Comparison of ENCODE assay signal across 2 cellular contexts in the genomic region with DNA sequence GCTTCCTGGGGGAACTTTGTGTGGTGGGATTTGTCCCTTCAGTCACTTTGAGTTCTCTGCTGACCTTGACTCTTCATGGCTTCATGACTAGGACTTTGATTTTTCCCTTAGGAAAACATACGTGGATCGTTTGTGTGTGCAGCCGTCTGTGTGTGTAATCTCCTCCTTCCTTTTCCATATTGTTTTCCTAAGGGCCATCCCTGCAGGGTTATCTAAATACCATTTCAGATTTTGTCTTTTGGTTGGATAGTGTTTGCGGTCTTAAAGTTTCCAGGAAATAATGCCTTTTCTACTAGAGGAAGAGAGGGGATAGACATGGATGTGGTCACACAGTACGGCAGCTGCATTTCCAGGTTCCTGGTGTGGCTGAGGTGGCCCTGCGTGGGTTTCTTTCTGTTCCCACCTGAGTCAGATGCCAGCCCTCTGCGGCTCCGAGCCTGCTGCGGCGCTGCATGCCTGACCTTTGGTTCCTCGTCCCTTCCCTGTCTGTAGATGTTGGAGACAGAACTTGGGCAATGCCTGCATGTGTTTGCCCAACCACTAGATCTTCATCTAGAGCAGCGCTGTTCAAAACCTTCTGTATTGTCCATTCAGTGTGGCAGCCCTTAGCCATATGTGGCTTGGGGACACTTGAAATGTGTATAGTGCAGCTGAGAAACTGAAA.
A peak's percentile ranks its signal among the peaks of the same experiment; 100 is the strongest.
TF ChIP-seq lines count a peak whose summit lies in the region.

No MANE protein-coding gene starts in this region.

TF ChIP-seq in GM23338, 12 proteins besides CTCF, POLR2A, EP300 and RAD21:
- TF ChIP-seq, protein P1, sequence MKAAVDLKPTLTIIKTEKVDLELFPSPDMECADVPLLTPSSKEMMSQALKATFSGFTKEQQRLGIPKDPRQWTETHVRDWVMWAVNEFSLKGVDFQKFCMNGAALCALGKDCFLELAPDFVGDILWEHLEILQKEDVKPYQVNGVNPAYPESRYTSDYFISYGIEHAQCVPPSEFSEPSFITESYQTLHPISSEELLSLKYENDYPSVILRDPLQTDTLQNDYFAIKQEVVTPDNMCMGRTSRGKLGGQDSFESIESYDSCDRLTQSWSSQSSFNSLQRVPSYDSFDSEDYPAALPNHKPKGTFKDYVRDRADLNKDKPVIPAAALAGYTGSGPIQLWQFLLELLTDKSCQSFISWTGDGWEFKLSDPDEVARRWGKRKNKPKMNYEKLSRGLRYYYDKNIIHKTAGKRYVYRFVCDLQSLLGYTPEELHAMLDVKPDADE (IDR thresholded peaks at IDR 0.05): no peak
- TF ChIP-seq, protein P2, sequence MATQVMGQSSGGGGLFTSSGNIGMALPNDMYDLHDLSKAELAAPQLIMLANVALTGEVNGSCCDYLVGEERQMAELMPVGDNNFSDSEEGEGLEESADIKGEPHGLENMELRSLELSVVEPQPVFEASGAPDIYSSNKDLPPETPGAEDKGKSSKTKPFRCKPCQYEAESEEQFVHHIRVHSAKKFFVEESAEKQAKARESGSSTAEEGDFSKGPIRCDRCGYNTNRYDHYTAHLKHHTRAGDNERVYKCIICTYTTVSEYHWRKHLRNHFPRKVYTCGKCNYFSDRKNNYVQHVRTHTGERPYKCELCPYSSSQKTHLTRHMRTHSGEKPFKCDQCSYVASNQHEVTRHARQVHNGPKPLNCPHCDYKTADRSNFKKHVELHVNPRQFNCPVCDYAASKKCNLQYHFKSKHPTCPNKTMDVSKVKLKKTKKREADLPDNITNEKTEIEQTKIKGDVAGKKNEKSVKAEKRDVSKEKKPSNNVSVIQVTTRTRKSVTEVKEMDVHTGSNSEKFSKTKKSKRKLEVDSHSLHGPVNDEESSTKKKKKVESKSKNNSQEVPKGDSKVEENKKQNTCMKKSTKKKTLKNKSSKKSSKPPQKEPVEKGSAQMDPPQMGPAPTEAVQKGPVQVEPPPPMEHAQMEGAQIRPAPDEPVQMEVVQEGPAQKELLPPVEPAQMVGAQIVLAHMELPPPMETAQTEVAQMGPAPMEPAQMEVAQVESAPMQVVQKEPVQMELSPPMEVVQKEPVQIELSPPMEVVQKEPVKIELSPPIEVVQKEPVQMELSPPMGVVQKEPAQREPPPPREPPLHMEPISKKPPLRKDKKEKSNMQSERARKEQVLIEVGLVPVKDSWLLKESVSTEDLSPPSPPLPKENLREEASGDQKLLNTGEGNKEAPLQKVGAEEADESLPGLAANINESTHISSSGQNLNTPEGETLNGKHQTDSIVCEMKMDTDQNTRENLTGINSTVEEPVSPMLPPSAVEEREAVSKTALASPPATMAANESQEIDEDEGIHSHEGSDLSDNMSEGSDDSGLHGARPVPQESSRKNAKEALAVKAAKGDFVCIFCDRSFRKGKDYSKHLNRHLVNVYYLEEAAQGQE (IDR thresholded peaks at IDR 0.05; ENCODE audit: unreplicated experiment): no peak
- no peak for TF ChIP-seq CREB1 (CRISPR knock-in tag; IDR thresholded peaks at IDR 0.05; ENCODE audit: low read depth)
- no peak for TF ChIP-seq EZH2phosphoT487 (IDR thresholded peaks at IDR 0.05; ENCODE audit: unreplicated experiment)
- TF ChIP-seq STAT1 (IDR thresholded peaks at IDR 0.05; ENCODE audit: unreplicated experiment): no peak
- no peak for TF ChIP-seq ZNF331 (CRISPR knock-in tag; IDR thresholded peaks at IDR 0.05; ENCODE audit: low read depth)
- TF ChIP-seq ZNF462 (CRISPR knock-in tag; IDR thresholded peaks at IDR 0.05): no peak

TF ChIP-seq in HepG2, 621 proteins besides CTCF, POLR2A, EP300 and RAD21 (continues in another document):
- TF ChIP-seq, protein P3, sequence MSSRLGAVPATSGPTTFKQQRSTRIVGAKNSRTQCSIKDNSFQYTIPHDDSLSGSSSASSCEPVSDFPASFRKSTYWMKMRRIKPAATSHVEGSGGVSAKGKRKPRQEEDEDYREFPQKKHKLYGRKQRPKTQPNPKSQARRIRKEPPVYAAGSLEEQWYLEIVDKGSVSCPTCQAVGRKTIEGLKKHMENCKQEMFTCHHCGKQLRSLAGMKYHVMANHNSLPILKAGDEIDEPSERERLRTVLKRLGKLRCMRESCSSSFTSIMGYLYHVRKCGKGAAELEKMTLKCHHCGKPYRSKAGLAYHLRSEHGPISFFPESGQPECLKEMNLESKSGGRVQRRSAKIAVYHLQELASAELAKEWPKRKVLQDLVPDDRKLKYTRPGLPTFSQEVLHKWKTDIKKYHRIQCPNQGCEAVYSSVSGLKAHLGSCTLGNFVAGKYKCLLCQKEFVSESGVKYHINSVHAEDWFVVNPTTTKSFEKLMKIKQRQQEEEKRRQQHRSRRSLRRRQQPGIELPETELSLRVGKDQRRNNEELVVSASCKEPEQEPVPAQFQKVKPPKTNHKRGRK (CRISPR knock-in tag; IDR thresholded peaks at IDR 0.05): no peak
- TF ChIP-seq SIN3A (IDR thresholded peaks at IDR 0.05; ENCODE audit: borderline replicate concordance, low read depth, low read length) (no peak), ZBTB44 (CRISPR knock-in tag; IDR thresholded peaks at IDR 0.05) (no peak), IRF1 (CRISPR knock-in tag; IDR thresholded peaks at IDR 0.05; ENCODE audit: low read depth) (no peak), AKAP8 (CRISPR knock-in tag; IDR thresholded peaks at IDR 0.05) (no peak), AGO1 (IDR thresholded peaks at IDR 0.05; ENCODE audit: low read depth, low read length, poor library complexity, severe bottlenecking) (no peak), RFXANK (CRISPR knock-in tag; IDR thresholded peaks at IDR 0.05) (no peak), MEIS2 (CRISPR knock-in tag; IDR thresholded peaks at IDR 0.05) (no peak), ZNF18 (CRISPR knock-in tag; IDR thresholded peaks at IDR 0.05; ENCODE audit: insufficient replicate concordance) (no peak), ZNF33A (CRISPR knock-in tag; IDR thresholded peaks at IDR 0.05; ENCODE audit: borderline replicate concordance) (no peak), SATB2 (CRISPR knock-in tag; IDR thresholded peaks at IDR 0.05) (no peak), PHF5A (CRISPR knock-in tag; IDR thresholded peaks at IDR 0.05; ENCODE audit: low read depth, unreplicated experiment) (no peak), ZNF263 (CRISPR knock-in tag; IDR thresholded peaks at IDR 0.05) (no peak), ZFY (CRISPR knock-in tag; IDR thresholded peaks at IDR 0.05) (no peak), HMGXB3 (CRISPR knock-in tag; IDR thresholded peaks at IDR 0.05; ENCODE audit: borderline replicate concordance) (no peak), ZNF138 (CRISPR knock-in tag; IDR thresholded peaks at IDR 0.05; ENCODE audit: low read depth) (no peak), PBX2 (CRISPR knock-in tag; IDR thresholded peaks at IDR 0.05) (no peak), ZNF777 (CRISPR knock-in tag; IDR thresholded peaks at IDR 0.05) (peak; percentile 32; the same call in 1 of the 2 replicates), MTF2 (CRISPR knock-in tag; IDR thresholded peaks at IDR 0.05; ENCODE audit: borderline replicate concordance) (no peak), ZNF550 (CRISPR knock-in tag; IDR thresholded peaks at IDR 0.05; ENCODE audit: borderline replicate concordance) (no peak), ZZZ3 (CRISPR knock-in tag; IDR thresholded peaks at IDR 0.05; ENCODE audit: borderline replicate concordance) (no peak), CHD4 (IDR thresholded peaks at IDR 0.05; ENCODE audit: borderline replicate concordance, low read length) (peak; percentile 77; the same call in 1 of the 2 replicates), ZNF691 (CRISPR knock-in tag; IDR thresholded peaks at IDR 0.05; ENCODE audit: borderline replicate concordance, low read depth) (0 out of 2 replicates have a peak, but pooled peaks have one; percentile 8), RORA (CRISPR knock-in tag; IDR thresholded peaks at IDR 0.05) (no peak), RBAK (CRISPR knock-in tag; IDR thresholded peaks at IDR 0.05) (no peak), NFRKB (IDR thresholded peaks at IDR 0.05) (no peak), AHR (CRISPR knock-in tag; IDR thresholded peaks at IDR 0.05) (no peak), KLF11 (CRISPR knock-in tag; IDR thresholded peaks at IDR 0.05) (no peak)
- TF ChIP-seq, protein P4, sequence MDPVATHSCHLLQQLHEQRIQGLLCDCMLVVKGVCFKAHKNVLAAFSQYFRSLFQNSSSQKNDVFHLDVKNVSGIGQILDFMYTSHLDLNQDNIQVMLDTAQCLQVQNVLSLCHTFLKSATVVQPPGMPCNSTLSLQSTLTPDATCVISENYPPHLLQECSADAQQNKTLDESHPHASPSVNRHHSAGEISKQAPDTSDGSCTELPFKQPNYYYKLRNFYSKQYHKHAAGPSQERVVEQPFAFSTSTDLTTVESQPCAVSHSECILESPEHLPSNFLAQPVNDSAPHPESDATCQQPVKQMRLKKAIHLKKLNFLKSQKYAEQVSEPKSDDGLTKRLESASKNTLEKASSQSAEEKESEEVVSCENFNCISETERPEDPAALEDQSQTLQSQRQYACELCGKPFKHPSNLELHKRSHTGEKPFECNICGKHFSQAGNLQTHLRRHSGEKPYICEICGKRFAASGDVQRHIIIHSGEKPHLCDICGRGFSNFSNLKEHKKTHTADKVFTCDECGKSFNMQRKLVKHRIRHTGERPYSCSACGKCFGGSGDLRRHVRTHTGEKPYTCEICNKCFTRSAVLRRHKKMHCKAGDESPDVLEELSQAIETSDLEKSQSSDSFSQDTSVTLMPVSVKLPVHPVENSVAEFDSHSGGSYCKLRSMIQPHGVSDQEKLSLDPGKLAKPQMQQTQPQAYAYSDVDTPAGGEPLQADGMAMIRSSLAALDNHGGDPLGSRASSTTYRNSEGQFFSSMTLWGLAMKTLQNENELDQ (CRISPR knock-in tag; IDR thresholded peaks at IDR 0.05; ENCODE audit: borderline replicate concordance): no peak
- TF ChIP-seq, protein P5, sequence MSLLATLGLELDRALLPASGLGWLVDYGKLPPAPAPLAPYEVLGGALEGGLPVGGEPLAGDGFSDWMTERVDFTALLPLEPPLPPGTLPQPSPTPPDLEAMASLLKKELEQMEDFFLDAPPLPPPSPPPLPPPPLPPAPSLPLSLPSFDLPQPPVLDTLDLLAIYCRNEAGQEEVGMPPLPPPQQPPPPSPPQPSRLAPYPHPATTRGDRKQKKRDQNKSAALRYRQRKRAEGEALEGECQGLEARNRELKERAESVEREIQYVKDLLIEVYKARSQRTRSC (CRISPR knock-in tag; IDR thresholded peaks at IDR 0.05; ENCODE audit: low read depth): no peak
